ENCODE assay signal across 15 cellular contexts in the genomic region with DNA sequence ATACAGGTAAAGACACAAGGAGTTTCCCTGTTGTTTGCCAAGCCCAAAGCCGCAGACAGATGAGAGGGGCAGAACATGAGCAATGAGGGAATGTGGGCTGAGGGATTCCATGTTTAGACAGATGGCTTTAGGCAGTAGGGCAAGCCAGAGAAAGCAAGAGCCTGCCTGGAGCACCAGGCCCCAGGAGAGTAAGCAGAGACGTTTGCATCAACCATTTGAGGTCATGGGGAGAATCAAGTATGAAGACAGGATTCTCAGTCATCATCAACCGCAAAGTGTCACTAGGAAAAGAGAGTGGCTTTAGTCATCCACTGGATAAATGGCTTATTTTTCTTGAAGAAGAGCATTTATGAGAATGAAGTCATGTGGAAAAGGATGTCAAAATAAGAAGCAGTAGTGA.
"Had no signal": no experiment of that assay in that cellular context is flagged by ENCODE, and none has a peak within 500 bp of the region (broad histone marks: within the 10 kb centered on the region; RNA-seq: fewer than 3 reads in every experiment).

No MANE protein-coding gene starts in this region.

- ATAC-seq: activated CD8-positive, alpha-beta T cell treated with anti-CD3 and anti-CD28 coated beads for 36 hours; left lobe of liver; T-helper 17 cell; WTC11 had no signal

- DNase-seq: activated CD4-positive, alpha-beta T cell treated with anti-CD3 and anti-CD28 coated beads for 4 hours; activated CD8-positive, alpha-beta T cell treated with anti-CD3 and anti-CD28 coated beads for 36 hours; activated gamma-delta T cell; activated naive CD8-positive, alpha-beta T cell treated with anti-CD3 and anti-CD28 coated beads for 36 hours; activated T-cell treated with anti-CD3 and anti-CD28 coated beads, Interleukin-2, amount 50 U/mL, for 48 hours; aorta; erythroblast; hippocampal formation; mammary epithelial cell; naive B cell; stimulated activated CD4-positive, alpha-beta T cell treated with anti-CD3 and anti-CD28 coated beads, Interleukin-4, amount 100 ng/mL, for 24 hours; stimulated activated naive CD4-positive, alpha-beta T cell treated with Interleukin-2 at 50 U/mL for 16 hours; T-helper 17 cell had no signal
